In genomic region chr7:105512415-105512814, GRCh38 we compare ENCODE assay signal across 1 cellular context.
TF ChIP-seq lines count a peak whose summit lies in the region.

No MANE protein-coding gene starts in this region.

TF ChIP-seq in GM23338, 12 proteins besides CTCF, POLR2A, EP300 and RAD21 (continued from another document):
- TF ChIP-seq ETS1 (IDR thresholded peaks at IDR 0.05), result no peak
- no peak for TF ChIP-seq EZH2 (IDR thresholded peaks at IDR 0.05; ENCODE audit: low read depth, unreplicated experiment)
- TF ChIP-seq EZH2phosphoT487 (IDR thresholded peaks at IDR 0.05; ENCODE audit: unreplicated experiment), result no peak
- TF ChIP-seq ZNF114 (CRISPR knock-in tag; IDR thresholded peaks at IDR 0.05), result no peak
- TF ChIP-seq REST (IDR thresholded peaks at IDR 0.05; ENCODE audit: unreplicated experiment), result no peak
- TF ChIP-seq ZNF462 (CRISPR knock-in tag; IDR thresholded peaks at IDR 0.05), result no peak
- no peak for TF ChIP-seq NANOG (IDR thresholded peaks at IDR 0.05; ENCODE audit: borderline replicate concordance)
